In genomic region chr1:225044258-225044657, GRCh38 we compare ENCODE assay signal across 26 cellular contexts.
A peak's percentile ranks its signal among the peaks of the same experiment; 100 is the strongest.
DNase-seq lines count a peak whose midpoint lies in the region; ATAC-seq and TF ChIP-seq lines count a peak whose summit lies in the region.
"Had no signal": no experiment of that assay in that cellular context is flagged by ENCODE, and none has a peak within 500 bp of the region (broad histone marks: within the 10 kb centered on the region; RNA-seq: fewer than 3 reads in every experiment).

No MANE protein-coding gene starts in this region.

- no TSS peak for BruUV-seq in A673 (replicated peaks; lab: Mats Ljungman, UMichigan)

- intact Hi-C loops in A673 (cut with micrococcal nuclease; ENCODE audit: unreplicated experiment): no loop called here

- no peak overlapping the region for H3K4me3 ChIP-seq in A673 (ENCODE audit: low read depth, low read length, poor library complexity, severe bottlenecking)
- H3K4me3 ChIP-seq in NB4 (ENCODE audit: low read depth, low read length): no peak overlapping the region
- H3K4me3 ChIP-seq in cardiac fibroblast (replicated peaks in 1 of 2; ENCODE audit: low read depth in 2 of 2, low read length in 2 of 2): no peak overlapping the region
- no peak overlapping the region for H3K4me3 ChIP-seq in fibroblast of villous mesenchyme (ENCODE audit: low read depth, low read length)
- H3K4me3 ChIP-seq: ascending aorta, gastroesophageal sphincter, hepatocyte, left lung had no signal

- H3K27ac ChIP-seq in A673 (ENCODE audit: low read depth, low read length, poor library complexity, severe bottlenecking): no peak overlapping the region
- H3K27ac ChIP-seq: ascending aorta, gastroesophageal sphincter, hepatocyte, left lung, neutrophil, VCaP had no signal

- ATAC-seq in GM21786 (IDR thresholded peaks at IDR 0.05; ENCODE audit: unreplicated experiment) (no peak), GM18519 (IDR thresholded peaks at IDR 0.05; ENCODE audit: low FRiP score, unreplicated experiment) (no peak)
- ATAC-seq: gastroesophageal sphincter; left lung; Right ventricle myocardium inferior; sciatic nerve; stimulated activated naive B cell treated with anti-CD40 and anti-IgM and Interleukin-4, amounts not matched to agents 10 μg/mL and 1 μg/mL and 100 μg/mL, for 72 hours had no signal

- no peaks in the 10 kb centered on the region for H3K36me3 ChIP-seq in A673 (ENCODE audit: insufficient read depth, low read length, poor library complexity, severe bottlenecking)
- H3K36me3 ChIP-seq: ascending aorta, gastroesophageal sphincter, left lung, neutrophil had no signal

- no peak for TF ChIP-seq CTCF in A673 (conservative IDR thresholded peaks at IDR 0.05; ENCODE audit: low read depth, low read length)
- TF ChIP-seq CTCF in NB4 (IDR thresholded peaks at IDR 0.05; ENCODE audit: low read depth, low read length): no peak
- no peak for TF ChIP-seq CTCF in cardiac fibroblast (IDR thresholded peaks at IDR 0.05; ENCODE audit: low read depth, low read length)
- no peak for TF ChIP-seq CTCF in fibroblast of villous mesenchyme (IDR thresholded peaks at IDR 0.05; ENCODE audit: insufficient read depth, low read depth, low read length)

- peaks cover 14% of the 10 kb centered on the region for H3K4me1 ChIP-seq in A673 (ENCODE audit: insufficient read depth, low read length, poor library complexity, severe bottlenecking)
- H3K4me1 ChIP-seq: ascending aorta, gastroesophageal sphincter, left lung had no signal

- CTCF ChIA-PET in A673 (lab: Charles Lee): no interaction called here

- no peak for TF ChIP-seq POLR2A in NB4 (IDR thresholded peaks at IDR 0.05; ENCODE audit: extremely low read depth, insufficient read length)

- POLR2A ChIA-PET in A673 (lab: Charles Lee; ENCODE audit: low non-redundant PET): no interaction called here

- no peaks in the 10 kb centered on the region for H3K27me3 ChIP-seq in A673 (replicated peaks; ENCODE audit: insufficient read depth, low read depth, low read length, poor library complexity)
- H3K27me3 ChIP-seq: ascending aorta, gastroesophageal sphincter, hepatocyte, left lung, neutrophil had no signal

- no peaks in the 10 kb centered on the region for H3K9me3 ChIP-seq in A673 (ENCODE audit: low read depth, low read length, poor library complexity, severe bottlenecking)
- H3K9me3 ChIP-seq: ascending aorta, gastroesophageal sphincter, left lung, neutrophil had no signal

- peak; percentile 60 for DNase-seq in A673 (ENCODE audit: low spot score)
- DNase-seq in NB4 (ENCODE audit: low read depth): peak; percentile 29
- peak; percentile 13 to 36 for DNase-seq in cardiac fibroblast (ENCODE audit: low read depth in 2 of 2)
- peak; percentile 2 for DNase-seq in fibroblast of villous mesenchyme (ENCODE audit: low read depth)
- DNase-seq in NCI-H446 (lab: John Stamatoyannopoulos, UW): no peak
- no peak for DNase-seq in COLO829 (ENCODE audit: low spot score)
- DNase-seq: 8988T; activated CD4-positive, alpha-beta T cell treated with anti-CD3 and anti-CD28 coated beads for 48 hours; activated CD8-positive, alpha-beta memory T cell treated with anti-CD3 and anti-CD28 coated beads for 24 hours; activated effector memory CD4-positive, alpha-beta T cell treated with Interleukin-2 at 50 U/mL for 16 hours; cerebellar nuclear complex; DMS153; H9; left lung; NCI-H1436 treated with DMSO at 0.1 percent for 48 hours; NCI-H446 treated with DMSO at 0.1 percent for 48 hours; stimulated activated naive B cell treated with anti-CD40 and anti-IgM and Interleukin-4, amounts not matched to agents 10 μg/mL and 1 μg/mL and 100 μg/mL, for 72 hours had no signal

Comparison
In these comparisons a context has a peak if more than half of its experiments do, and no peak if none do; other contexts are left out.
1. DNase-seq: peak in A673 (single experiment), NB4 (single experiment), cardiac fibroblast (2 of 2) and fibroblast of villous mesenchyme (single experiment); none in NCI-H446 (0 of 2) and COLO829 (single experiment).